Comparison of ENCODE assay signal across 8 cellular contexts in genomic region chr2:96209011-96209728, GRCh38. TPM values are rescaled to one million over a fixed set of nuclear protein-coding genes. Genes with fewer than 3 reads are reported as not detected.
DNase-seq lines count a peak whose midpoint lies in the region; ATAC-seq, FAIRE-seq and TF ChIP-seq lines count a peak whose summit lies in the region.

No MANE protein-coding gene starts in this region.

- H3K4me3 ChIP-seq in CD8-positive, alpha-beta memory T cell (ENCODE audit: low read length) = peak overlapping the region; percentile 96
- H3K4me3 ChIP-seq in OCI-LY1 (ENCODE audit: low read depth, low read length, poor library complexity, severe bottlenecking) (peak overlapping the region; percentile 96), H1 (ENCODE audit: extremely low read depth in 1 of 4, insufficient read depth in 2 of 4, low read depth in 3 of 4, low read length in 4 of 4) (peak overlapping the region; percentile 60 to 93 (median 76)), neuronal stem cell (ENCODE audit: low read length in 2 of 2) (peak overlapping the region; percentile 70 to 100)

- H3K56ac ChIP-seq in H1 (replicated peaks; ENCODE audit: insufficient read length, low read depth, low read length) = no peak overlapping the region

- POLR2A ChIA-PET in CD8-positive, alpha-beta memory T cell (lab: Charles Lee) = interaction anchor here (0.5 to 2.2 kb wide), 8 partner anchors 16 to 330 kb away, joined by 3 to 15 read pairs (median 4); partner anchors contain the start of gene ARID5A
- POLR2A ChIA-PET in H1 (lab: Charles Lee; ENCODE audit: partially characterized antibody) = interaction anchor here (0.6 to 2.9 kb wide), 12 partner anchors 13 to 96 kb away, joined by 3 to 13 read pairs (median 4); partner anchors contain the start of gene SNRNP200

- H3K4me3 Mint-ChIP-seq in CD8-positive, alpha-beta memory T cell = peak overlapping the region; percentile 83 to 97 (median 91)

- H3K4me1 Mint-ChIP-seq in CD8-positive, alpha-beta memory T cell = peaks cover 43 to 47% (median 46%) of the 10 kb centered on the region in 3 donors

- H4K91ac ChIP-seq in H1 (replicated peaks; ENCODE audit: insufficient read length, low read length) = peak overlapping the region; percentile 56
- H4K91ac ChIP-seq in neuronal stem cell (ENCODE audit: low read depth, low read length, poor library complexity) = no peak overlapping the region

- H3K9ac ChIP-seq in OCI-LY1 (ENCODE audit: low read length) = peak overlapping the region; percentile 90
- H3K9ac ChIP-seq in H1 (replicated peaks in 1 of 4; ENCODE audit: extremely low read depth in 1 of 4, low read depth in 3 of 4, low read length in 3 of 4) = peak overlapping the region in 2 of 4 experiments; percentile 13 to 16; a peak in 5 of 7 replicates
- H3K9ac ChIP-seq in neuronal stem cell (ENCODE audit: low read depth, low read length, poor library complexity) = peak overlapping the region; percentile 15

- no peaks in the 10 kb centered on the region for H3K27me3 Mint-ChIP-seq in CD8-positive, alpha-beta memory T cell

- H2AK5ac ChIP-seq in H1 (ENCODE audit: low read depth, low read length) (no peak overlapping the region), neuronal stem cell (ENCODE audit: low read depth, low read length) (peak overlapping the region; percentile 6)

- no peak overlapping the region for H2BK15ac ChIP-seq in H1 (ENCODE audit: low read length)
- H2BK15ac ChIP-seq in neuronal stem cell (ENCODE audit: low read length) = no peak overlapping the region

- CTCF ChIA-PET in CD8-positive, alpha-beta memory T cell (lab: Charles Lee) = interaction anchor here (1.0 to 2.0 kb wide), 5 partner anchors 16 to 70 kb away, joined by 3 to 5 read pairs (median 5); partner anchors contain the start of gene CIAO1
- CTCF ChIA-PET in H1 (lab: Charles Lee; ENCODE audit: partially characterized antibody) = interaction anchor here (0.9 kb wide), 1 partner anchor 59 kb away, joined by 3 read pairs; no protein-coding TSS in a partner anchor

- H3K36me3 Mint-ChIP-seq in CD8-positive, alpha-beta memory T cell = peaks cover 0 to 15% (median 0%) of the 10 kb centered on the region in 3 donors

- peaks cover 39% of the 10 kb centered on the region for H3K79me2 ChIP-seq in OCI-LY1 (ENCODE audit: insufficient read depth, low read length)
- peaks cover 29 to 44% of the 10 kb centered on the region in 2 experiments for H3K79me2 ChIP-seq in H1 (ENCODE audit: control insufficient read depth in 1 of 2, insufficient read depth in 2 of 2, low read length in 2 of 2)

- H3K23ac ChIP-seq in H1 (ENCODE audit: insufficient read length) (no peak overlapping the region), neuronal stem cell (ENCODE audit: low read depth, low read length, poor library complexity) (no peak overlapping the region)

- H2AFZ ChIP-seq in OCI-LY1 (ENCODE audit: low read length) = no peak overlapping the region
- peak overlapping the region; percentile 18; the same call in 1 of the 2 replicates for H2AFZ ChIP-seq in H1 (ENCODE audit: low read length)
- H2AFZ ChIP-seq in neuronal stem cell (ENCODE audit: low read length) = peak overlapping the region; percentile 91

- H3K18ac ChIP-seq in H1 (ENCODE audit: extremely low read depth, low read length) = no peak overlapping the region
- no peak overlapping the region for H3K18ac ChIP-seq in neuronal stem cell (ENCODE audit: low read length)

- H3K14ac ChIP-seq in H1 (ENCODE audit: insufficient read length) (no peak overlapping the region), neuronal stem cell (ENCODE audit: low read length) (no peak overlapping the region)

- peak overlapping the region; percentile 12 for H4K5ac ChIP-seq in H1 (ENCODE audit: insufficient read length, low read depth, low read length)

- no peaks in the 10 kb centered on the region for H3K27me3 ChIP-seq in CD8-positive, alpha-beta memory T cell (ENCODE audit: insufficient read depth, low read length, poor library complexity, severe bottlenecking)
- H3K27me3 ChIP-seq in OCI-LY1 (ENCODE audit: insufficient read depth, low read length) (no peaks in the 10 kb centered on the region), H1 (replicated peaks in 1 of 4; ENCODE audit: control insufficient read depth in 3 of 4, extremely low read depth in 1 of 4, insufficient read depth in 3 of 4, low read length in 3 of 4) (no peaks in the 10 kb centered on the region), neuronal stem cell (ENCODE audit: control insufficient read depth in 3 of 3, insufficient read depth in 3 of 3, low read depth in 1 of 3, low read length in 3 of 3) (no peaks in the 10 kb centered on the region)

- peaks cover 49% of the 10 kb centered on the region for H3K4me1 ChIP-seq in CD8-positive, alpha-beta memory T cell (ENCODE audit: insufficient read depth, low read length)
- H3K4me1 ChIP-seq in OCI-LY1 (ENCODE audit: insufficient read depth, low read length, severe bottlenecking) (peaks cover 68% of the 10 kb centered on the region), H1 (replicated peaks in 1 of 4; ENCODE audit: control insufficient read depth in 3 of 4, insufficient read depth in 4 of 4, low read length in 3 of 4) (peaks cover 4 to 5% (median 4%) of the 10 kb centered on the region in 4 experiments; a peak in 5 of 7 replicates), neuronal stem cell (ENCODE audit: control insufficient read depth in 2 of 2, insufficient read depth in 1 of 2, low read depth in 1 of 2, low read length in 2 of 2) (peaks cover 9 to 18% of the 10 kb centered on the region in 2 donors)

- H2BK120ac ChIP-seq in H1 (replicated peaks; ENCODE audit: low read depth, low read length) = no peak overlapping the region
- H2BK120ac ChIP-seq in neuronal stem cell (ENCODE audit: low read depth, low read length) = no peak overlapping the region

- H2BK5ac ChIP-seq in H1 (ENCODE audit: low read depth, low read length) (no peak overlapping the region), neuronal stem cell (ENCODE audit: low read length) (no peak overlapping the region)

- peak overlapping the region; percentile 66 for H3K27ac ChIP-seq in CD8-positive, alpha-beta memory T cell (ENCODE audit: low read depth, low read length)
- H3K27ac ChIP-seq in OCI-LY1 (ENCODE audit: low read depth, low read length, poor library complexity, severe bottlenecking) (peak overlapping the region; percentile 92), H1 (ENCODE audit: low read depth, low read length) (peak overlapping the region; percentile 45; the same call in 1 of the 2 replicates), neuronal stem cell (replicated peaks; ENCODE audit: low read length) (no peak overlapping the region)

- no peak for TF ChIP-seq RAD21 in H1 (IDR thresholded peaks at IDR 0.05 in 1 of 2, conservative IDR thresholded peaks at IDR 0.05 in 1 of 2; ENCODE audit: low read depth in 2 of 2, low read length in 2 of 2)

- H3K79me1 ChIP-seq in H1 (ENCODE audit: low read depth, low read length) (peaks cover 3% of the 10 kb centered on the region; the same call in 1 of the 2 replicates), neuronal stem cell (ENCODE audit: low read depth, low read length) (peaks cover 3% of the 10 kb centered on the region)

- H3F3A ChIP-seq in OCI-LY1 (ENCODE audit: insufficient read depth, low read length) = no peaks in the 10 kb centered on the region

- WGBS in H1 (ENCODE audit: extremely low coverage in 1 of 2, insufficient coverage in 1 of 2, insufficient read length in 1 of 2, insufficient replicate concordance in 2 of 2, low coverage in 1 of 2, low lambda C conversion rate in 2 of 2, missing lambda C conversion rate in 1 of 2), 2 experiments = 11% methylated on average over 21 of the region's 21 CpGs; no CpG with 5 or more reads in 1 of the 2 experiments
- WGBS in neuronal stem cell (ENCODE audit: extremely low coverage in 2 of 2, insufficient read length in 2 of 2, insufficient replicate concordance in 1 of 2), 2 donors = no CpG with 5 or more reads among the region's 21 CpGs

- in situ Hi-C loops in G401 (cut with HindIII; ENCODE audit: low sequenced_read_pairs) = no loop called here

- H3K36me3 ChIP-seq in CD8-positive, alpha-beta memory T cell (ENCODE audit: insufficient read depth, low read length) = peaks cover 3% of the 10 kb centered on the region
- H3K36me3 ChIP-seq in OCI-LY1 (ENCODE audit: insufficient read depth, low read length) = peaks cover 28% of the 10 kb centered on the region
- H3K36me3 ChIP-seq in H1 (ENCODE audit: control insufficient read depth in 2 of 4, insufficient read depth in 4 of 4, low read length in 3 of 4) = no peaks in the 10 kb centered on the region
- H3K36me3 ChIP-seq in neuronal stem cell (replicated peaks in 1 of 2; ENCODE audit: control insufficient read depth in 2 of 2, insufficient read depth in 2 of 2, low read length in 2 of 2) = peaks cover 0 to 31% of the 10 kb centered on the region in 2 donors

- H3K9me3 ChIP-seq in CD8-positive, alpha-beta memory T cell (ENCODE audit: low read length) = no peaks in the 10 kb centered on the region
- no peaks in the 10 kb centered on the region for H3K9me3 ChIP-seq in OCI-LY1 (ENCODE audit: low read length)
- no peaks in the 10 kb centered on the region for H3K9me3 ChIP-seq in H1 (ENCODE audit: insufficient read depth in 2 of 2, low read depth in 1 of 2, low read length in 1 of 2)
- no peaks in the 10 kb centered on the region for H3K9me3 ChIP-seq in neuronal stem cell (replicated peaks in 1 of 2; ENCODE audit: control insufficient read depth in 2 of 2, insufficient read depth in 1 of 2, low read depth in 1 of 2, low read length in 2 of 2)

- FAIRE-seq in H1 (lab: Jason Lieb, UNC) = no peak

- TF ChIP-seq EP300 in H1 (IDR thresholded peaks at IDR 0.05; ENCODE audit: borderline replicate concordance in 1 of 2, low read depth in 2 of 2, low read length in 2 of 2) = no peak

- H2BK12ac ChIP-seq in H1 (ENCODE audit: low read depth, low read length) (no peak overlapping the region; the same call in 1 of the 2 replicates), neuronal stem cell (ENCODE audit: low read length) (no peak overlapping the region)

- DNase-seq in CD8-positive, alpha-beta memory T cell = no peak
- DNase-seq in H1 (ENCODE audit: low read depth in 1 of 2, low spot score in 2 of 2) (no peak), neuronal stem cell (ENCODE audit: low spot score) (no peak), G401 (ENCODE audit: low spot score) (no peak)
- DNase-seq in stimulated activated naive CD4-positive, alpha-beta T cell treated with Interleukin-2 at 50 U/mL for 16 hours (lab: John Stamatoyannopoulos, UW) = no peak

- H4K8ac ChIP-seq in H1 (ENCODE audit: extremely low read depth, insufficient read depth, low read length) (no peak overlapping the region), neuronal stem cell (ENCODE audit: low read depth, low read length) (peak overlapping the region; percentile 72)

- H2BK20ac ChIP-seq in H1 (ENCODE audit: low read length) = no peak overlapping the region

- no peak for ATAC-seq in HG02642 (IDR thresholded peaks at IDR 0.05; ENCODE audit: poor library complexity, unreplicated experiment)
- ATAC-seq in GM19455 (IDR thresholded peaks at IDR 0.05; ENCODE audit: unreplicated experiment) = no peak

- peak overlapping the region; percentile 47 for H3K4ac ChIP-seq in H1 (replicated peaks; ENCODE audit: insufficient read length, low read depth, low read length)
- H3K4ac ChIP-seq in neuronal stem cell (ENCODE audit: low read length) = no peak overlapping the region

- no peaks in the 10 kb centered on the region for H3K9me3 Mint-ChIP-seq in CD8-positive, alpha-beta memory T cell

- peak in 1 of 2 experiments; percentile 13; a peak in 1 of 3 replicates for TF ChIP-seq POLR2A in H1 (IDR thresholded peaks at IDR 0.05; ENCODE audit: control extremely low read depth in 1 of 2, low read depth in 2 of 2, low read length in 2 of 2)

- peak overlapping the region; percentile 90 for H3K4me2 ChIP-seq in OCI-LY1 (ENCODE audit: low read length)
- H3K4me2 ChIP-seq in H1 (ENCODE audit: insufficient read depth in 1 of 2, low read depth in 2 of 2, low read length in 2 of 2) = peak overlapping the region; percentile 80 to 86
- H3K4me2 ChIP-seq in neuronal stem cell (ENCODE audit: insufficient read depth, low read length, poor library complexity, severe bottlenecking) = peak overlapping the region; percentile 48

- peak overlapping the region; percentile 65 to 97 (median 88) for H3K27ac Mint-ChIP-seq in CD8-positive, alpha-beta memory T cell

- TF ChIP-seq CTCF in OCI-LY1 (IDR thresholded peaks at IDR 0.05; ENCODE audit: low read length) = no peak
- no peak for TF ChIP-seq CTCF in H1 (IDR thresholded peaks at IDR 0.05; ENCODE audit: control extremely low read depth in 1 of 3, insufficient read depth in 1 of 3, low read depth in 1 of 3, low read length in 3 of 3)

- H4K20me1 ChIP-seq in OCI-LY1 (ENCODE audit: insufficient read depth, low read length) (0 out of 2 replicates have a peak, but pooled peaks cover 4% of the 10 kb centered on the region), H1 (replicated peaks in 1 of 2; ENCODE audit: control insufficient read depth in 1 of 2, insufficient read depth in 2 of 2, low read length in 2 of 2) (peaks cover 14 to 17% of the 10 kb centered on the region in 2 experiments)

- no peaks in the 10 kb centered on the region for H3K9me2 ChIP-seq in OCI-LY1 (ENCODE audit: low read depth, low read length)

- H3K23me2 ChIP-seq in H1 (ENCODE audit: low read depth, low read length) = peaks cover 8% of the 10 kb centered on the region; the same call in 1 of the 2 replicates

RNA-seq across cellular contexts. Expression of gene STARD7, which starts 0.5 kb away (rescaled TPM):
- total RNA-seq in CD8-positive, alpha-beta memory T cell = 100 to 1,000 TPM; 255 to 256 TPM
- polyA plus RNA-seq in CD8-positive, alpha-beta memory T cell = 147 TPM
- 200 and 207 TPM in 2 replicates for total RNA-seq in H1 (2021; fragmentation: NEBNext Ultra II Directional; extraction: Animal tissue kit (Norgen Biotek cat#: 25700))
- 60.3 and 89.1 TPM in 2 replicates for polyA plus RNA-seq in H1 (2011; rRNA removed)
- polyA plus RNA-seq in H1 (2011; cell fraction: cytosol; rRNA removed) = 90.5 TPM
- 50.4 TPM for polyA plus RNA-seq in H1 (2011; cell fraction: nucleus; rRNA removed)
- 125 to 145 TPM (median 130 TPM) in 4 replicates for polyA plus RNA-seq in H1 (2012, experiment 1 of 2)
- 61.7 TPM for polyA plus RNA-seq in H1 (2012, experiment 2 of 2)
- 108 TPM for polyA plus RNA-seq in H1 (2013, experiment 1 of 2)
- polyA plus RNA-seq in H1 (2013, experiment 2 of 2) = 99.9 TPM
- polyA minus RNA-seq in H1 (2011; rRNA and poly(A)+ RNA removed) = 116 and 121 TPM in 2 replicates
- 74.0 TPM for polyA minus RNA-seq in H1 (2011; cell fraction: cytosol; rRNA and poly(A)+ RNA removed)
- polyA minus RNA-seq in H1 (2011; cell fraction: nucleus; rRNA and poly(A)+ RNA removed) = 149 TPM
- polyA plus RNA-seq in neuronal stem cell (2013, experiment 1 of 2) = 68.1 TPM
- 69.0 TPM for polyA plus RNA-seq in neuronal stem cell (2013, experiment 2 of 2)
- total RNA-seq in G401 (2014; rRNA removed; shearing (Covaris generic)) = 117 and 144 TPM in 2 replicates

RNA-seq across cellular contexts. Expression of gene TMEM127, which starts 56.6 kb away (rescaled TPM):
- total RNA-seq in CD8-positive, alpha-beta memory T cell = 10 to 100 TPM; 29.8 to 33.4 TPM
- 46.8 TPM for polyA plus RNA-seq in CD8-positive, alpha-beta memory T cell
- total RNA-seq in H1 (2021; fragmentation: NEBNext Ultra II Directional; extraction: Animal tissue kit (Norgen Biotek cat#: 25700)) = 25.0 and 25.4 TPM in 2 replicates
- 41.0 and 45.1 TPM in 2 replicates for polyA plus RNA-seq in H1 (2011; rRNA removed)
- polyA plus RNA-seq in H1 (2011; cell fraction: cytosol; rRNA removed) = 18.7 TPM
- polyA plus RNA-seq in H1 (2011; cell fraction: nucleus; rRNA removed) = 27.6 TPM
- 16.6 to 20.6 TPM (median 18.4 TPM) in 4 replicates for polyA plus RNA-seq in H1 (2012, experiment 1 of 2)
- polyA plus RNA-seq in H1 (2012, experiment 2 of 2) = 14.4 TPM
- polyA plus RNA-seq in H1 (2013, experiment 1 of 2) = 26.3 TPM
- 30.3 TPM for polyA plus RNA-seq in H1 (2013, experiment 2 of 2)
- 35.4 and 37.9 TPM in 2 replicates for polyA minus RNA-seq in H1 (2011; rRNA and poly(A)+ RNA removed)
- polyA minus RNA-seq in H1 (2011; cell fraction: cytosol; rRNA and poly(A)+ RNA removed) = 15.1 TPM
- 12.3 TPM for polyA minus RNA-seq in H1 (2011; cell fraction: nucleus; rRNA and poly(A)+ RNA removed)
- polyA plus RNA-seq in neuronal stem cell (2013, experiment 1 of 2) = 17.8 TPM
- 17.4 TPM for polyA plus RNA-seq in neuronal stem cell (2013, experiment 2 of 2)
- 6.9 and 8.1 TPM in 2 replicates for total RNA-seq in G401 (2014; rRNA removed; shearing (Covaris generic))

RNA-seq across cellular contexts. Expression of gene CIAO1, which starts 56.9 kb away (rescaled TPM):
- total RNA-seq in CD8-positive, alpha-beta memory T cell = 10 to 100 TPM; 73.8 to 77.9 TPM
- polyA plus RNA-seq in CD8-positive, alpha-beta memory T cell = 104 TPM
- 63.7 and 69.9 TPM in 2 replicates for total RNA-seq in H1 (2021; fragmentation: NEBNext Ultra II Directional; extraction: Animal tissue kit (Norgen Biotek cat#: 25700))
- 99.2 and 113 TPM in 2 replicates for polyA plus RNA-seq in H1 (2011; rRNA removed)
- 110 TPM for polyA plus RNA-seq in H1 (2011; cell fraction: cytosol; rRNA removed)
- 89.6 TPM for polyA plus RNA-seq in H1 (2011; cell fraction: nucleus; rRNA removed)
- polyA plus RNA-seq in H1 (2012, experiment 1 of 2) = 56.8 to 65.7 TPM (median 60.0 TPM) in 4 replicates
- polyA plus RNA-seq in H1 (2012, experiment 2 of 2) = 58.6 TPM
- polyA plus RNA-seq in H1 (2013, experiment 1 of 2) = 40.7 TPM
- polyA plus RNA-seq in H1 (2013, experiment 2 of 2) = 38.5 TPM
- 124 and 131 TPM in 2 replicates for polyA minus RNA-seq in H1 (2011; rRNA and poly(A)+ RNA removed)
- 51.7 TPM for polyA minus RNA-seq in H1 (2011; cell fraction: cytosol; rRNA and poly(A)+ RNA removed)
- 51.3 TPM for polyA minus RNA-seq in H1 (2011; cell fraction: nucleus; rRNA and poly(A)+ RNA removed)
- polyA plus RNA-seq in neuronal stem cell (2013, experiment 1 of 2) = 40.0 TPM
- 40.3 TPM for polyA plus RNA-seq in neuronal stem cell (2013, experiment 2 of 2)
- 120 and 126 TPM in 2 replicates for total RNA-seq in G401 (2014; rRNA removed; shearing (Covaris generic))
